Comparison of ENCODE assay signal across 2 cellular contexts in the genomic region with DNA sequence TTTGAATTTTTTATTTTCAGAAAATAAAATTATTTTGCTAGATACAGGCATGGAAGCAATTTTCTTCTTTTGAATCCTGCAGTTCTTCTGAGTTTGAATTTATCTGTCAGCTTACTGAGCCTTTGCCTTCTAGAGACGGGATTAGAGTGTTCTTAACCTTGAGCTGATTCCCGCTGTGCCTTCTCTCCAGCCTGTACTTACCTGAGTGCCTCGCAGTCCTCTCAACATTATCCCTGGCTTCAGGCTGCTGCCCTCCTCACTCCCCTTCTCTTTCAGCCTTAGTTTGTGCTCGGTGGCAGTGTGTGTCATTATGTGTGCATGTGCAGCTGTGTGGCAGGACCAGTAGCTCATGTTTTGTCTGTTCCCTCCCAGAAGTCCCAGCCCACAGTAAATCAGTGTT.
TF ChIP-seq lines count a peak whose summit lies in the region.

No MANE protein-coding gene starts in this region.

TF ChIP-seq in HCT116, 20 proteins besides CTCF, POLR2A, EP300 and RAD21:
- TF ChIP-seq SRF (IDR thresholded peaks at IDR 0.05; ENCODE audit: low read depth) (no peak), EZH2phosphoT487 (IDR thresholded peaks at IDR 0.05; ENCODE audit: borderline replicate concordance) (no peak), CEBPB (IDR thresholded peaks at IDR 0.05; ENCODE audit: low read depth) (no peak), SIN3A (IDR thresholded peaks at IDR 0.05; ENCODE audit: low read depth) (no peak), POLR2AphosphoS5 (IDR thresholded peaks at IDR 0.05; ENCODE audit: low read depth, low read length) (no peak), EGR1 (IDR thresholded peaks at IDR 0.05; ENCODE audit: low read depth) (no peak)
- TF ChIP-seq, protein P1, sequence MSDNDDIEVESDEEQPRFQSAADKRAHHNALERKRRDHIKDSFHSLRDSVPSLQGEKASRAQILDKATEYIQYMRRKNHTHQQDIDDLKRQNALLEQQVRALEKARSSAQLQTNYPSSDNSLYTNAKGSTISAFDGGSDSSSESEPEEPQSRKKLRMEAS (IDR thresholded peaks at IDR 0.05) = no peak
- TF ChIP-seq, protein P2, sequence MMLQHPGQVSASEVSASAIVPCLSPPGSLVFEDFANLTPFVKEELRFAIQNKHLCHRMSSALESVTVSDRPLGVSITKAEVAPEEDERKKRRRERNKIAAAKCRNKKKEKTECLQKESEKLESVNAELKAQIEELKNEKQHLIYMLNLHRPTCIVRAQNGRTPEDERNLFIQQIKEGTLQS (IDR thresholded peaks at IDR 0.05) = no peak
- TF ChIP-seq, protein P3, sequence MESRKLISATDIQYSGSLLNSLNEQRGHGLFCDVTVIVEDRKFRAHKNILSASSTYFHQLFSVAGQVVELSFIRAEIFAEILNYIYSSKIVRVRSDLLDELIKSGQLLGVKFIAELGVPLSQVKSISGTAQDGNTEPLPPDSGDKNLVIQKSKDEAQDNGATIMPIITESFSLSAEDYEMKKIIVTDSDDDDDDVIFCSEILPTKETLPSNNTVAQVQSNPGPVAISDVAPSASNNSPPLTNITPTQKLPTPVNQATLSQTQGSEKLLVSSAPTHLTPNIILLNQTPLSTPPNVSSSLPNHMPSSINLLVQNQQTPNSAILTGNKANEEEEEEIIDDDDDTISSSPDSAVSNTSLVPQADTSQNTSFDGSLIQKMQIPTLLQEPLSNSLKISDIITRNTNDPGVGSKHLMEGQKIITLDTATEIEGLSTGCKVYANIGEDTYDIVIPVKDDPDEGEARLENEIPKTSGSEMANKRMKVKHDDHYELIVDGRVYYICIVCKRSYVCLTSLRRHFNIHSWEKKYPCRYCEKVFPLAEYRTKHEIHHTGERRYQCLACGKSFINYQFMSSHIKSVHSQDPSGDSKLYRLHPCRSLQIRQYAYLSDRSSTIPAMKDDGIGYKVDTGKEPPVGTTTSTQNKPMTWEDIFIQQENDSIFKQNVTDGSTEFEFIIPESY (IDR thresholded peaks at IDR 0.05; ENCODE audit: extremely low read depth, insufficient replicate concordance, low read length) = no peak
TF ChIP-seq in HCT116: peak in this region for 0.

TF ChIP-seq in H1, 55 proteins besides CTCF, POLR2A, EP300 and RAD21:
- no peak for TF ChIP-seq JUN (IDR thresholded peaks at IDR 0.05; ENCODE audit: low read depth, low read length)
- no peak for TF ChIP-seq EGR1 (IDR thresholded peaks at IDR 0.05; ENCODE audit: borderline replicate concordance, low read depth, low read length)
- no peak for TF ChIP-seq KDM5A (IDR thresholded peaks at IDR 0.05; ENCODE audit: low read length)
- TF ChIP-seq HDAC6 (IDR thresholded peaks at IDR 0.05; ENCODE audit: low read depth, low read length) = no peak
